In genomic region chr1:68149907-68150306, GRCh38 we compare ENCODE assay signal across 18 cellular contexts.
"Had no signal": no experiment of that assay in that cellular context is flagged by ENCODE, and none has a peak within 500 bp of the region (broad histone marks: within the 10 kb centered on the region; RNA-seq: fewer than 3 reads in every experiment).

No MANE protein-coding gene starts in this region.

- H3K27me3 ChIP-seq: foreskin keratinocyte, pancreas, sigmoid colon, upper lobe of right lung had no signal

- H3K4me1 Mint-ChIP-seq: activated B cell treated with CpG ODN at 0.5 μM for 24 hours; memory B cell; natural killer cell; stimulated activated naive B cell treated with anti-CD40 and anti-IgM and Interleukin-4, amounts not matched to agents 10 μg/mL and 1 μg/mL and 100 μg/mL, for 72 hours had no signal

- ATAC-seq: effector memory CD8-positive, alpha-beta T cell; foreskin keratinocyte; natural killer cell; pancreas; upper lobe of right lung had no signal

- H3K4me3 Mint-ChIP-seq: activated B cell treated with CpG ODN at 0.5 μM for 24 hours; activated CD4-positive, alpha-beta memory T cell treated with anti-CD3 and anti-CD28 coated beads for 36 hours; activated naive CD8-positive, alpha-beta T cell; activated T-helper 1 cell treated with anti-CD3 and anti-CD28 coated beads, Interleukin-12 subunit alpha, Interleukin-12 subunit beta, Interleukin-2, Interleukin-4 antibody, amounts not matched to agents 30 ng/mL and 10 ng/mL and 1 ng/mL, durations not matched to agents 14 hours and 24 hours and 36 hours; effector memory CD8-positive, alpha-beta T cell; memory B cell; natural killer cell; stimulated activated naive B cell treated with anti-CD40 and anti-IgM and Interleukin-4, amounts not matched to agents 10 μg/mL and 1 μg/mL and 100 μg/mL, for 72 hours had no signal

- H3K27ac ChIP-seq: epithelial cell of prostate, foreskin keratinocyte, pancreas, upper lobe of right lung had no signal

- H3K27ac Mint-ChIP-seq: activated B cell treated with CpG ODN at 0.5 μM for 24 hours; activated CD4-positive, alpha-beta memory T cell treated with anti-CD3 and anti-CD28 coated beads for 36 hours; activated naive CD8-positive, alpha-beta T cell; activated T-helper 1 cell treated with anti-CD3 and anti-CD28 coated beads, Interleukin-12 subunit alpha, Interleukin-12 subunit beta, Interleukin-2, Interleukin-4 antibody, amounts not matched to agents 30 ng/mL and 10 ng/mL and 1 ng/mL, durations not matched to agents 14 hours and 24 hours and 36 hours; effector memory CD8-positive, alpha-beta T cell; memory B cell; natural killer cell; stimulated activated naive B cell treated with anti-CD40 and anti-IgM and Interleukin-4, amounts not matched to agents 10 μg/mL and 1 μg/mL and 100 μg/mL, for 72 hours had no signal

- H3K36me3 Mint-ChIP-seq: activated CD4-positive, alpha-beta memory T cell treated with anti-CD3 and anti-CD28 coated beads for 36 hours; activated naive CD8-positive, alpha-beta T cell; memory B cell; natural killer cell; stimulated activated naive B cell treated with anti-CD40 and anti-IgM and Interleukin-4, amounts not matched to agents 10 μg/mL and 1 μg/mL and 100 μg/mL, for 72 hours had no signal

- H3K4me1 ChIP-seq: foreskin keratinocyte, upper lobe of right lung had no signal

- H3K9me3 Mint-ChIP-seq: activated B cell treated with CpG ODN at 0.5 μM for 24 hours; activated CD4-positive, alpha-beta memory T cell treated with anti-CD3 and anti-CD28 coated beads for 36 hours; activated T-helper 1 cell treated with anti-CD3 and anti-CD28 coated beads, Interleukin-12 subunit alpha, Interleukin-12 subunit beta, Interleukin-2, Interleukin-4 antibody, amounts not matched to agents 30 ng/mL and 10 ng/mL and 1 ng/mL, durations not matched to agents 14 hours and 24 hours and 36 hours; effector memory CD8-positive, alpha-beta T cell; memory B cell; natural killer cell; stimulated activated naive B cell treated with anti-CD40 and anti-IgM and Interleukin-4, amounts not matched to agents 10 μg/mL and 1 μg/mL and 100 μg/mL, for 72 hours had no signal

- H3K27me3 Mint-ChIP-seq: activated B cell treated with CpG ODN at 0.5 μM for 24 hours; activated naive CD8-positive, alpha-beta T cell; effector memory CD8-positive, alpha-beta T cell had no signal

- DNase-seq: activated B cell treated with CpG ODN at 0.5 μM for 24 hours; activated CD4-positive, alpha-beta memory T cell treated with anti-CD3 and anti-CD28 coated beads for 36 hours; activated CD4-positive, alpha-beta T cell treated with anti-CD3 and anti-CD28 coated beads for 4 hours; activated T-cell treated with anti-CD3 and anti-CD28 coated beads for 4 hours; effector memory CD8-positive, alpha-beta T cell; foreskin keratinocyte; head of caudate nucleus; natural killer cell; pancreas; sigmoid colon; stimulated activated naive B cell treated with anti-CD40 and anti-IgM and Interleukin-4, amounts not matched to agents 10 μg/mL and 1 μg/mL and 100 μg/mL, for 72 hours; T-helper 1 cell; T-helper 9 cell; upper lobe of right lung had no signal

- H3K4me3 ChIP-seq: pancreas, sigmoid colon, upper lobe of right lung had no signal

- H3K9me3 ChIP-seq: pancreas, sigmoid colon, upper lobe of right lung had no signal
